ENCODE assay signal across 15 cellular contexts in genomic region chr18:74222710-74223497, GRCh38.
A peak's percentile ranks its signal among the peaks of the same experiment; 100 is the strongest.
DNase-seq lines count a peak whose midpoint lies in the region; ATAC-seq and TF ChIP-seq lines count a peak whose summit lies in the region.
"Had no signal": no experiment of that assay in that cellular context is flagged by ENCODE, and none has a peak within 500 bp of the region (broad histone marks: within the 10 kb centered on the region; RNA-seq: fewer than 3 reads in every experiment).

No MANE protein-coding gene starts in this region.

- H3K4me2 ChIP-seq in neural progenitor cell: no peak overlapping the region

- DNase-seq in adipocyte (ENCODE audit: low read depth) (peak; percentile 7), body of pancreas (no peak), fibroblast of pulmonary artery (ENCODE audit: low read depth) (peak; percentile 25), neural progenitor cell (ENCODE audit: low spot score) (no peak)
- DNase-seq in central memory CD4-positive, alpha-beta T cell: no peak
- DNase-seq: C1 segment of cervical spinal cord; Calu3; CD4-positive, alpha-beta memory T cell; COR-L47; DMS153; DND-41; GOT3; HFFc6 had no signal

- TF ChIP-seq CTCF in body of pancreas (IDR thresholded peaks at IDR 0.05): no peak
- TF ChIP-seq CTCF in fibroblast of pulmonary artery (IDR thresholded peaks at IDR 0.05; ENCODE audit: low read length, missing control alignments): no peak
- no peak for TF ChIP-seq CTCF in neural progenitor cell (IDR thresholded peaks at IDR 0.05)

- no peaks in the 10 kb centered on the region for H3K36me3 Mint-ChIP-seq in neural progenitor cell
- H3K36me3 Mint-ChIP-seq: CD4-positive, alpha-beta memory T cell had no signal

- peaks cover 2% of the 10 kb centered on the region for H3K27me3 Mint-ChIP-seq in neural progenitor cell (ENCODE audit: insufficient read depth, low read depth)

- H3K9me3 Mint-ChIP-seq in neural progenitor cell: peaks cover 2% of the 10 kb centered on the region
- H3K9me3 Mint-ChIP-seq: CD4-positive, alpha-beta memory T cell; HFFc6 had no signal

- H3K36me3 ChIP-seq in adipocyte (ENCODE audit: control insufficient read depth, insufficient read depth, low read length, severe bottlenecking): no peaks in the 10 kb centered on the region
- H3K36me3 ChIP-seq in body of pancreas (replicated peaks in 1 of 2; ENCODE audit: insufficient read depth in 1 of 2, low read depth in 2 of 2): no peaks in the 10 kb centered on the region
- H3K36me3 ChIP-seq in neural progenitor cell: no peaks in the 10 kb centered on the region
- H3K36me3 ChIP-seq: HAP-1 had no signal

- H3K4me3 ChIP-seq in adipocyte (ENCODE audit: low read length) (no peak overlapping the region), body of pancreas (no peak overlapping the region), fibroblast of pulmonary artery (replicated peaks; ENCODE audit: low read depth, low read length) (no peak overlapping the region), neural progenitor cell (no peak overlapping the region)
- H3K4me3 ChIP-seq: HAP-1 had no signal

- no peak overlapping the region for H2AFZ ChIP-seq in neural progenitor cell (replicated peaks)

- TF ChIP-seq POLR2A in body of pancreas (IDR thresholded peaks at IDR 0.05): no peak

- no peaks in the 10 kb centered on the region for H3K4me1 Mint-ChIP-seq in neural progenitor cell
- H3K4me1 Mint-ChIP-seq: CD4-positive, alpha-beta memory T cell had no signal

- H4K20me1 ChIP-seq in neural progenitor cell (ENCODE audit: low read depth): no peaks in the 10 kb centered on the region

- H3K79me2 ChIP-seq in neural progenitor cell (ENCODE audit: low read depth): no peaks in the 10 kb centered on the region

- ATAC-seq in body of pancreas: no peak
- ATAC-seq in GM18867 (IDR thresholded peaks at IDR 0.05; ENCODE audit: unreplicated experiment): no peak

- no peaks in the 10 kb centered on the region for H3F3A ChIP-seq in neural progenitor cell (ENCODE audit: low read depth)

- no peak overlapping the region for H3K27ac Mint-ChIP-seq in neural progenitor cell
- H3K27ac Mint-ChIP-seq: CD4-positive, alpha-beta memory T cell; HFFc6 had no signal

- H3K4me1 ChIP-seq in adipocyte (ENCODE audit: control insufficient read depth, insufficient read depth, low read length): peaks cover 14% of the 10 kb centered on the region
- peaks cover 47% of the 10 kb centered on the region for H3K4me1 ChIP-seq in body of pancreas
- no peaks in the 10 kb centered on the region for H3K4me1 ChIP-seq in neural progenitor cell
- H3K4me1 ChIP-seq: HAP-1 had no signal

- H3K9me3 ChIP-seq in adipocyte (ENCODE audit: control insufficient read depth, low read length) (no peaks in the 10 kb centered on the region), body of pancreas (no peaks in the 10 kb centered on the region), neural progenitor cell (ENCODE audit: low read depth) (no peaks in the 10 kb centered on the region)
- H3K9me3 ChIP-seq: HAP-1 had no signal

- H3K27ac ChIP-seq in body of pancreas (peak overlapping the region in 3 of 4 donors; percentile 90 to 99 (median 95)), neural progenitor cell (no peak overlapping the region)

- no peak overlapping the region for H3K4me3 Mint-ChIP-seq in neural progenitor cell
- H3K4me3 Mint-ChIP-seq: CD4-positive, alpha-beta memory T cell; HFFc6 had no signal

- intact Hi-C loops in body of pancreas (cut with DNase I): no loop called here

- H3K9ac ChIP-seq in adipocyte (ENCODE audit: low read length) (no peak overlapping the region), neural progenitor cell (no peak overlapping the region)

- H3K27me3 ChIP-seq in adipocyte (replicated peaks; ENCODE audit: control insufficient read depth, insufficient read depth, low read length) (no peaks in the 10 kb centered on the region), body of pancreas (no peaks in the 10 kb centered on the region), neural progenitor cell (no peaks in the 10 kb centered on the region)

- WGBS in body of pancreas, 2 donors: 80 to 82% methylated on average over 7 of the region's 7 CpGs

Comparison
In these comparisons a context has a peak if more than half of its experiments do, and no peak if none do; other contexts are left out.
1. DNase-seq: peak in adipocyte (single experiment) and fibroblast of pulmonary artery (single experiment); none in body of pancreas (0 of 4), central memory CD4-positive, alpha-beta T cell (single experiment) and neural progenitor cell (single experiment).